In genomic region chr13:96744665-96745331, GRCh38 we compare ENCODE assay signal across 3 cellular contexts.
TF ChIP-seq lines count a peak whose summit lies in the region.

No MANE protein-coding gene starts in this region.

TF ChIP-seq in liver, 16 proteins besides CTCF, POLR2A, EP300 and RAD21 (continued from another document):
- peak; percentile 24 for TF ChIP-seq NR2F2 (IDR thresholded peaks at IDR 0.05)
- no peak for TF ChIP-seq FOXA1 (IDR thresholded peaks at IDR 0.05)

TF ChIP-seq in HepG2, 621 proteins besides CTCF, POLR2A, EP300 and RAD21 (continues in another document):
- TF ChIP-seq PRDM10 (CRISPR knock-in tag; IDR thresholded peaks at IDR 0.05; ENCODE audit: low read depth) (no peak), GPBP1L1 (CRISPR knock-in tag; IDR thresholded peaks at IDR 0.05) (no peak), ZSCAN5A (CRISPR knock-in tag; IDR thresholded peaks at IDR 0.05; ENCODE audit: borderline replicate concordance) (no peak), RORA (CRISPR knock-in tag; IDR thresholded peaks at IDR 0.05) (no peak), ZNF264 (CRISPR knock-in tag; IDR thresholded peaks at IDR 0.05) (no peak), ZNF770 (CRISPR knock-in tag; IDR thresholded peaks at IDR 0.05) (no peak), HMGXB3 (CRISPR knock-in tag; IDR thresholded peaks at IDR 0.05; ENCODE audit: borderline replicate concordance) (no peak)

TF ChIP-seq in neural cell, 6 proteins besides CTCF, POLR2A, EP300 and RAD21:
- no peak for TF ChIP-seq REST (IDR thresholded peaks at IDR 0.05; ENCODE audit: borderline replicate concordance)
- TF ChIP-seq MXI1 (conservative IDR thresholded peaks at IDR 0.05; ENCODE audit: poor library complexity, severe bottlenecking) = no peak
- no peak for TF ChIP-seq SMC3 (conservative IDR thresholded peaks at IDR 0.05; ENCODE audit: poor library complexity)
- TF ChIP-seq TAF1 (IDR thresholded peaks at IDR 0.05; ENCODE audit: low read depth) = no peak
- no peak for TF ChIP-seq EZH2 (IDR thresholded peaks at IDR 0.05; ENCODE audit: borderline replicate concordance, insufficient read depth, low read length, poor library complexity, severe bottlenecking)
- TF ChIP-seq POLR2AphosphoS5 (IDR thresholded peaks at IDR 0.05) = no peak
TF ChIP-seq in neural cell: peak in this region for 0.
